In the genomic region with DNA sequence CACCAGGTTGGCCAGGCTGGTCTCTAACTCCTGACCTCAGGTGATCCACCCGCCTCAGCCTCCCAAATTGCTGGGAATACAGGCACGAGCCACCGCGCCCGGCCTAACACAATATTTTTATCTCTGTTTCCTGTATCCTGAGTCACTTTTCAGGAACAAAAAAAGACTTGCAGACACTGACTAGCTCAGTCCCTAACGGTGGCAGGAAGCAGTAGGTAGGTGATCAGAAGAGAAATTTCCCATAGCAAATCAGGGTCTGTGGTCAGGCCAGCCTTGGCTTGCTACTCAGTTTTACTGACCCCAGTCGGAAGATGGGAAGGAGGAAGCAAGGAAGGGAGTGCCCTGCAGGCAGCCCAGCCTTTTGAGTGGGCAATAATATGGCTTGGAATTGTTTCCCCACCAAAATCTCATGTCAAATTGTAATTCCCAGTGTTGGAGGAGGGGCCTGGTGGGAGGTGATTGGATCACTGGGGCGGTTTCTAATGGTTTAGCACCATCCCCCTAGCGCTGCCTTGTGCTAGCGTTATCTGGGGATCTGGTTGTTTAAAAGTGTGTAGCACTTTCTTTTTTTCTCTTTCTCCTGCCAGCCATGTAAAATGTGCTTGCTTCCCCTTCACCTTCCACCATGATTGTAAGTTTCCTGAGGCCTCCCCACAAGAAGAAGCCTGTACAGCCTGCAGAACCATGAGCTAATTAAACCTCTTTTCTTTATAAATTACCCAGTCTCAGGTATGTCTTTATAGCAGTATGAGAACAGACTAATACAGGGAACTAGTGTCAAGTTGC, we compare ENCODE assay signal across 25 cellular contexts. TPM values are rescaled to one million over a fixed set of nuclear protein-coding genes. Genes with fewer than 3 reads are reported as not detected.
A peak's percentile ranks its signal among the peaks of the same experiment; 100 is the strongest.
DNase-seq lines count a peak whose midpoint lies in the region; ATAC-seq, FAIRE-seq and TF ChIP-seq lines count a peak whose summit lies in the region.
"Had no signal": no experiment of that assay in that cellular context is flagged by ENCODE, and none has a peak within 500 bp of the region (broad histone marks: within the 10 kb centered on the region; RNA-seq: fewer than 3 reads in every experiment).

No MANE protein-coding gene starts in this region.

- no peak overlapping the region for H3K27ac ChIP-seq in mammary epithelial cell (ENCODE audit: insufficient read depth, low read depth, low read length)
- peak overlapping the region; percentile 97 for H3K27ac ChIP-seq in SJSA1
- H3K27ac ChIP-seq in hepatocyte, result peak overlapping the region; percentile 71
- H3K27ac ChIP-seq: cardiac muscle cell, KMS-11 had no signal

- H3K4me3 ChIP-seq in mammary epithelial cell (replicated peaks in 1 of 3; ENCODE audit: insufficient read depth in 1 of 3, low read depth in 2 of 3, low read length in 3 of 3), result no peak overlapping the region
- no peak overlapping the region for H3K4me3 ChIP-seq in SJSA1
- H3K4me3 ChIP-seq in hepatocyte, result no peak overlapping the region
- H3K4me3 ChIP-seq in Caco-2 (ENCODE audit: low read depth, low read length), result no peak overlapping the region
- H3K4me3 ChIP-seq: cardiac muscle cell, esophagus muscularis mucosa, gastroesophageal sphincter, vagina had no signal

- no peak overlapping the region for H3K9ac ChIP-seq in mammary epithelial cell (ENCODE audit: insufficient read depth, low read length)
- H3K9ac ChIP-seq: KMS-11 had no signal

- CTCF ChIA-PET in MCF 10A (lab: Yijun Ruan, JAX), result interaction anchor here (0.6 to 1.0 kb wide), 3 partner anchors 12 to 223 kb away, joined by 3 to 5 read pairs (median 4); partner anchors contain the start of gene LARS2
- CTCF ChIA-PET in mammary epithelial cell (lab: Charles Lee; ENCODE audit: low non-redundant PET), result no interaction called here
- CTCF ChIA-PET in Caco-2 (lab: Charles Lee), result no interaction called here

- H3K4me2 ChIP-seq in mammary epithelial cell (ENCODE audit: insufficient read depth, low read depth, low read length) (no peak overlapping the region), hepatocyte (no peak overlapping the region)
- H3K4me2 ChIP-seq: KMS-11 had no signal

- H3K27me3 ChIP-seq in mammary epithelial cell (ENCODE audit: insufficient read depth, low read length) (no peaks in the 10 kb centered on the region), SJSA1 (replicated peaks) (no peaks in the 10 kb centered on the region), hepatocyte (no peaks in the 10 kb centered on the region), Caco-2 (replicated peaks; ENCODE audit: control insufficient read depth, insufficient read depth, low read length) (no peaks in the 10 kb centered on the region)
- H3K27me3 ChIP-seq: esophagus muscularis mucosa, gastroesophageal sphincter, vagina had no signal

- H3K36me3 Mint-ChIP-seq in MCF 10A (ENCODE audit: insufficient read depth, unreplicated experiment) (no peaks in the 10 kb centered on the region), Caco-2 (ENCODE audit: insufficient read depth, unreplicated experiment) (no peaks in the 10 kb centered on the region)

- H4K20me1 ChIP-seq in mammary epithelial cell (ENCODE audit: insufficient read depth, low read length), result no peaks in the 10 kb centered on the region
- H4K20me1 ChIP-seq in hepatocyte (ENCODE audit: insufficient read depth, poor library complexity, severe bottlenecking), result no peaks in the 10 kb centered on the region

- H3K4me1 ChIP-seq in mammary epithelial cell (ENCODE audit: insufficient read depth, low read length) (peaks cover 25% of the 10 kb centered on the region), SJSA1 (replicated peaks) (peaks cover 46% of the 10 kb centered on the region), hepatocyte (ENCODE audit: insufficient read depth) (peaks cover 17% of the 10 kb centered on the region), Caco-2 (no peaks in the 10 kb centered on the region; the same call in 1 of the 2 replicates)

- H3K36me3 ChIP-seq in mammary epithelial cell (ENCODE audit: insufficient read depth, low read length) (no peaks in the 10 kb centered on the region), SJSA1 (no peaks in the 10 kb centered on the region), hepatocyte (replicated peaks; ENCODE audit: insufficient read depth, low read depth) (no peaks in the 10 kb centered on the region), Caco-2 (ENCODE audit: control insufficient read depth, insufficient read depth, low read length) (no peaks in the 10 kb centered on the region)
- H3K36me3 ChIP-seq: cardiac muscle cell, esophagus muscularis mucosa, gastroesophageal sphincter, vagina had no signal

- dilution Hi-C loops in mammary epithelial cell (cut with HindIII; ENCODE audit: low sequenced_read_pairs), result no loop called here

- H3K79me2 ChIP-seq in mammary epithelial cell (ENCODE audit: insufficient read depth, low read length) (no peaks in the 10 kb centered on the region), hepatocyte (no peaks in the 10 kb centered on the region)

- H2AFZ ChIP-seq in mammary epithelial cell (ENCODE audit: low read depth, low read length), result no peak overlapping the region
- no peak overlapping the region for H2AFZ ChIP-seq in hepatocyte

- H3K9me3 ChIP-seq in mammary epithelial cell (replicated peaks; ENCODE audit: insufficient read depth, low read length), result no peaks in the 10 kb centered on the region
- no peaks in the 10 kb centered on the region for H3K9me3 ChIP-seq in SJSA1 (replicated peaks)
- no peaks in the 10 kb centered on the region for H3K9me3 ChIP-seq in hepatocyte (ENCODE audit: low read depth)
- no peaks in the 10 kb centered on the region for H3K9me3 ChIP-seq in Caco-2
- H3K9me3 ChIP-seq: esophagus muscularis mucosa, gastroesophageal sphincter, vagina had no signal

- no peak for TF ChIP-seq CTCF in MCF 10A (IDR thresholded peaks at IDR 0.05; ENCODE audit: unreplicated experiment)
- TF ChIP-seq CTCF in mammary epithelial cell (conservative IDR thresholded peaks at IDR 0.05 in 1 of 2, IDR thresholded peaks at IDR 0.05 in 1 of 2; ENCODE audit: extremely low read depth in 1 of 2, insufficient read depth in 1 of 2, low read depth in 1 of 2, low read length in 2 of 2), result no peak
- TF ChIP-seq CTCF in hepatocyte (IDR thresholded peaks at IDR 0.05; ENCODE audit: poor library complexity), result no peak
- TF ChIP-seq CTCF in Caco-2 (IDR thresholded peaks at IDR 0.05; ENCODE audit: insufficient read depth in 1 of 2, low read depth in 1 of 2, low read length in 1 of 2, severe bottlenecking in 1 of 2, unreplicated experiment in 1 of 2), result no peak

- H3K4me1 Mint-ChIP-seq in MCF 10A (ENCODE audit: insufficient read depth, unreplicated experiment) (peaks cover 30% of the 10 kb centered on the region), Caco-2 (ENCODE audit: low read depth, unreplicated experiment) (peaks cover 11% of the 10 kb centered on the region)

- H3K9me3 Mint-ChIP-seq in MCF 10A (ENCODE audit: unreplicated experiment) (no peaks in the 10 kb centered on the region), Caco-2 (ENCODE audit: unreplicated experiment) (no peaks in the 10 kb centered on the region)
- H3K9me3 Mint-ChIP-seq: CD8-positive, alpha-beta memory T cell had no signal

- H3K9me2 ChIP-seq in hepatocyte (replicated peaks; ENCODE audit: insufficient read depth), result no peaks in the 10 kb centered on the region

- in situ Hi-C loops in mammary epithelial cell (cut with MboI; ENCODE audit: low sequenced_read_pairs in 2 of 2), result no loop called here

- intact Hi-C loops in MCF 10A (cut with micrococcal nuclease), result loop anchor here (5.0 kb wide), 1 partner anchor 37 kb away; no protein-coding TSS in a partner anchor
- intact Hi-C loops in mammary epithelial cell (cut with micrococcal nuclease), result loop anchor here (2.0 kb wide), 2 partner anchors 17 to 21 kb away; no protein-coding TSS in a partner anchor
- intact Hi-C loops in Caco-2 (cut with micrococcal nuclease; ENCODE audit: unreplicated experiment), result loop anchor here (2.0 to 5.0 kb wide), 2 partner anchors 37 to 45 kb away; no protein-coding TSS in a partner anchor
- intact Hi-C loops in head of caudate nucleus (cut with DNase I), result no loop called here

- no peak overlapping the region for H3K4me3 Mint-ChIP-seq in MCF 10A (ENCODE audit: unreplicated experiment)
- H3K4me3 Mint-ChIP-seq in Caco-2 (ENCODE audit: unreplicated experiment), result no peak overlapping the region
- H3K4me3 Mint-ChIP-seq: CD8-positive, alpha-beta memory T cell had no signal

- H3K27me3 Mint-ChIP-seq in MCF 10A (ENCODE audit: insufficient read depth, unreplicated experiment) (no peaks in the 10 kb centered on the region), Caco-2 (ENCODE audit: insufficient read depth, unreplicated experiment) (no peaks in the 10 kb centered on the region)

- no peak for FAIRE-seq in urothelium cell line (lab: Jason Lieb, UNC)

- H3K27ac Mint-ChIP-seq in MCF 10A (ENCODE audit: low read depth, unreplicated experiment) (peak overlapping the region; percentile 94), Caco-2 (ENCODE audit: unreplicated experiment) (no peak overlapping the region)

- POLR2A ChIA-PET in MCF 10A (lab: Yijun Ruan, JAX), result interaction anchor here (2.7 kb wide), 1 partner anchor 11 kb away, joined by 29 read pairs; no protein-coding TSS in a partner anchor
- POLR2A ChIA-PET in Caco-2 (lab: Charles Lee), result no interaction called here

- BruUV-seq in MCF 10A (replicated peaks; lab: Mats Ljungman, UMichigan) (no TSS peak), mammary epithelial cell (replicated peaks; lab: Mats Ljungman, UMichigan) (no TSS peak), Caco-2 (replicated peaks; lab: Mats Ljungman, UMichigan) (no TSS peak)

- no peak for DNase-seq in MCF 10A (ENCODE audit: unreplicated experiment)
- DNase-seq in mammary epithelial cell, result no peak
- no peak for DNase-seq in SJSA1 (ENCODE audit: low read depth in 1 of 2, low spot score in 2 of 2)
- DNase-seq in hepatocyte (ENCODE audit: low spot score), result no peak
- DNase-seq in urothelium cell line (ENCODE audit: low spot score), result no peak
- no peak for DNase-seq in Caco-2
- no peak for DNase-seq in head of caudate nucleus
- DNase-seq: activated CD4-positive, CD25-positive, alpha-beta regulatory T cell; activated effector memory CD4-positive, alpha-beta T cell treated with Interleukin-2 at 50 U/mL for 16 hours; CD8-positive, alpha-beta memory T cell; DND-41; NCI-H1105; NCI-H2081 treated with DMSO at 0.1 percent for 48 hours; NCI-H510A treated with DMSO at 0.1 percent for 48 hours; retina; SIG-M5; stimulated activated CD4-positive, alpha-beta T cell treated with anti-CD3 and anti-CD28 coated beads, Interleukin-12 subunit alpha, Interleukin-12 subunit beta, amount 100 ng/mL, for 4 hours; stimulated activated CD8-positive, alpha-beta memory T cell treated with anti-CD3 and anti-CD28 coated beads, Interleukin-4, amount 100 ng/mL, for 48 hours had no signal

- WGBS in mammary epithelial cell (ENCODE audit: low coverage, missing lambda C conversion rate), result 76% methylated on average over 9 of the region's 10 CpGs
- whole genome bisulfite sequencing in hepatocyte (ENCODE audit: low lambda C conversion rate, missing lambda C conversion rate), result 92% methylated on average over 10 of the region's 10 CpGs

- no peak for ATAC-seq in HG02938 (IDR thresholded peaks at IDR 0.05; ENCODE audit: unreplicated experiment)
- ATAC-seq: gastroesophageal sphincter, left lobe of liver had no signal

RNA-seq across cellular contexts. Expression of gene CDCP1, which starts 19.5 kb away (rescaled TPM):
- total RNA-seq in MCF 10A (2022) (180 and 208 TPM in 2 replicates), mammary epithelial cell (100 to 1,000 TPM; 126 to 271 TPM), hepatocyte (7.0 and 7.3 TPM in 2 replicates), Caco-2 (2022) (22.5 and 25.0 TPM in 2 replicates)
- polyA plus RNA-seq in mammary epithelial cell (138 TPM), hepatocyte (4.8 and 5.3 TPM in 2 replicates)
- 432 TPM for polyA minus RNA-seq in mammary epithelial cell
- total RNA-seq in SJSA1 (2014; rRNA removed; shearing (Covaris generic)), result 0.18 and 0.56 TPM in 2 replicates
- polyA plus RNA-seq: cardiac muscle cell; CD8-positive, alpha-beta memory T cell had no signal
